ENCODE assay signal across 24 cellular contexts in the genomic region with DNA sequence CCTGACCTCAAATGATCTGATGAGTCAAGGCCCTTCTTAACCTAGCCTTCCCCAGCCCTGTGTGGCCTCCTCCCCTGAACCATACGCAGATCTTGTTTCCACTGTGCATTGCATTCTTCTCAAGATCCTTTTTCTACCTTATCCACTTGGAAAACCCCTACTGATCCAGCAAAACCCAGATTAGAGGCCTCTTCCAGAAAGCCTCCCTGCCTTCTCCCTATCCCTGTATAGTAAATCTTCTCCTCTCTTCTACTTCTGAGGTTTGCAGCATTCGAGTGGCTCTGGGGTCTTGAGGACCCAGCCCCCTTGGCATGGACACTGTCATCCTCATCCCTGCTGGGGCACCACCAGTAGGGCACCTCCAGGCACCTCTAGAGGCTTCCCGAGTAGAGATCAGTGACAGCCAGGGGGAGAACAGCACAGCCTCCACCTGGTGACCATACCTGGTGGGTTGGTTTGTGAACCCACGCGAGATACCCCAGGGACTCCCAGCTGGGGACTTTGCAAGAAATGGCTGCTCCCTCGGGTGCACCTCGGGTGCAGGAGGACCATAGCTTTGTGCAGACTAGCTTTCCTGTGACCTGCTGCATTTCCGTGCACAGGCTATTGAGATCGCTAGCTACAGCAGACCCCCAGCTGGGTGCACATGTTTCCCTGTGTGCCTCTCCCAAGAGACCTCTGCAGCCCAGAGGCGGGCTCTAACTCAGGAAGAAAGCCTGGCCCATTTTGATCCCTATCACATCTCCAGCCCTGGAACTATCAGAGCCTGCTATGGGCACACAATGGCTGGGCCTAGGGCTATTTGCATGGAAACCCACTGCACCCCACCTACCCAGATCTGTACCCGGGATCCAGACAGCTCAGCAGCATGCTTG. TPM values are rescaled to one million over a fixed set of nuclear protein-coding genes. Genes with fewer than 3 reads are reported as not detected.
DNase-seq lines count a peak whose midpoint lies in the region; ATAC-seq and TF ChIP-seq lines count a peak whose summit lies in the region.
"Had no signal": no experiment of that assay in that cellular context is flagged by ENCODE, and none has a peak within 500 bp of the region (broad histone marks: within the 10 kb centered on the region; RNA-seq: fewer than 3 reads in every experiment).

No MANE protein-coding gene starts in this region.

- H3K4ac ChIP-seq in mesendoderm (ENCODE audit: low read depth, low read length), result no peak overlapping the region

- DNase-seq in PC-9 (no peak), mesendoderm (peak; percentile 23), upper lobe of right lung (peak; percentile 40), thyroid gland (no peak), GM19240 (ENCODE audit: insufficient read length, low spot score) (no peak)
- DNase-seq: activated CD4-positive, CD25-positive, alpha-beta regulatory T cell treated with anti-CD3 and anti-CD28 coated beads, Interleukin-2, amount 50 U/mL, for 72 hours; amygdala; brain microvascular endothelial cell; COR-L47; DMS53; hippocampal formation; Kasumi-1; left colon; NCI-H1436 treated with DMSO at 0.1 percent for 48 hours; NK-92 treated with Interleukin-12 subunit alpha and Interleukin-12 subunit beta, amount 100 ng/mL, for 24 hours; right cardiac atrium; stimulated activated CD4-positive, alpha-beta T cell treated with anti-CD3 and anti-CD28 coated beads, Interleukin-1b, Interleukin-23, amount 100 ng/mL, for 48 hours; T-helper 2 cell; testis had no signal

- H4K8ac ChIP-seq in mesendoderm (ENCODE audit: low read depth, low read length), result no peak overlapping the region

- H2BK120ac ChIP-seq in mesendoderm (ENCODE audit: low read depth, low read length), result no peak overlapping the region

- H3K27me3 ChIP-seq in PC-9 (ENCODE audit: insufficient read depth, low read depth) (no peaks in the 10 kb centered on the region), mesendoderm (ENCODE audit: insufficient read depth, low read length, poor library complexity) (no peaks in the 10 kb centered on the region), upper lobe of right lung (peaks cover 23% of the 10 kb centered on the region), thyroid gland (no peaks in the 10 kb centered on the region)
- H3K27me3 ChIP-seq: testis had no signal

- H2AK5ac ChIP-seq in mesendoderm (ENCODE audit: low read length), result no peak overlapping the region

- H3K4me3 ChIP-seq in HEK293 (ENCODE audit: low read depth, low read length) (no peak overlapping the region), PC-9 (no peak overlapping the region), mesendoderm (ENCODE audit: low read length) (no peak overlapping the region), upper lobe of right lung (no peak overlapping the region), thyroid gland (replicated peaks in 1 of 3) (no peak overlapping the region)
- H3K4me3 ChIP-seq: HAP-1, testis had no signal

- peaks cover 3% of the 10 kb centered on the region; the same call in 1 of the 2 replicates for H3F3A ChIP-seq in PC-9 (ENCODE audit: insufficient read depth, low read depth)

- no peaks in the 10 kb centered on the region for H3K79me2 ChIP-seq in PC-9 (ENCODE audit: low read depth)
- H3K79me2 ChIP-seq in mesendoderm (ENCODE audit: control insufficient read depth, insufficient read depth, low read length), result no peaks in the 10 kb centered on the region

- H3K4me2 ChIP-seq in PC-9 (peak overlapping the region; percentile 46; the same call in 1 of the 2 replicates), mesendoderm (ENCODE audit: low read length) (no peak overlapping the region)

- H3K9me2 ChIP-seq in PC-9 (ENCODE audit: insufficient read depth), result no peaks in the 10 kb centered on the region

- ATAC-seq in upper lobe of right lung (no peak), HG03342 (IDR thresholded peaks at IDR 0.05; ENCODE audit: unreplicated experiment) (no peak)
- ATAC-seq: left colon, right cardiac atrium, Right ventricle myocardium inferior had no signal

- H3K27ac ChIP-seq in HEK293 (ENCODE audit: extremely low read depth, low read depth, low read length), result no peak overlapping the region
- H3K27ac ChIP-seq in PC-9, result no peak overlapping the region
- H3K27ac ChIP-seq in mesendoderm (ENCODE audit: low read depth, low read length), result peak overlapping the region; percentile 20
- no peak overlapping the region for H3K27ac ChIP-seq in upper lobe of right lung
- no peak overlapping the region for H3K27ac ChIP-seq in thyroid gland
- H3K27ac ChIP-seq: brain microvascular endothelial cell, C4-2B, testis had no signal

- no TSS peak for BruUV-seq in PC-9 (replicated peaks; lab: Mats Ljungman, UMichigan)

- no peak overlapping the region for H3K18ac ChIP-seq in mesendoderm (ENCODE audit: low read length)

- CTCF ChIA-PET in HEK293 (lab: Yijun Ruan, JAX), result interaction anchor here (0.6 to 0.7 kb wide), 3 partner anchors 639 to 1434 kb away, joined by 4 to 5 read pairs (median 4); no protein-coding TSS in a partner anchor
- CTCF ChIA-PET in PC-9 (lab: Charles Lee), result no interaction called here

- H3K4me1 ChIP-seq in HEK293 (ENCODE audit: control insufficient read depth, insufficient read depth, low read length), result no peaks in the 10 kb centered on the region; the same call in 1 of the 2 replicates
- peaks cover 19% of the 10 kb centered on the region for H3K4me1 ChIP-seq in PC-9 (replicated peaks; ENCODE audit: insufficient read depth)
- H3K4me1 ChIP-seq in mesendoderm (ENCODE audit: control insufficient read depth, low read depth, low read length), result peaks cover 11% of the 10 kb centered on the region
- H3K4me1 ChIP-seq in upper lobe of right lung, result no peaks in the 10 kb centered on the region
- H3K4me1 ChIP-seq in thyroid gland, result peaks cover 0 to 5% of the 10 kb centered on the region in 2 donors
- H3K4me1 ChIP-seq: HAP-1, testis had no signal

- no peak overlapping the region for H3K9ac ChIP-seq in mesendoderm (ENCODE audit: low read length)

- no peak overlapping the region for H2AFZ ChIP-seq in PC-9

- H3K36me3 ChIP-seq in HEK293 (ENCODE audit: control insufficient read depth in 2 of 2, insufficient read depth in 1 of 2, low read length in 2 of 2) (no peaks in the 10 kb centered on the region), PC-9 (ENCODE audit: low read depth) (no peaks in the 10 kb centered on the region), mesendoderm (ENCODE audit: control insufficient read depth, insufficient read depth, low read length) (no peaks in the 10 kb centered on the region), upper lobe of right lung (no peaks in the 10 kb centered on the region), thyroid gland (no peaks in the 10 kb centered on the region)
- H3K36me3 ChIP-seq: brain microvascular endothelial cell, HAP-1 had no signal

- POLR2A ChIA-PET in HEK293 (lab: Yijun Ruan, JAX) (no interaction called here), PC-9 (lab: Charles Lee; ENCODE audit: unreplicated experiment) (no interaction called here)

- no peak overlapping the region for H3K23ac ChIP-seq in mesendoderm (ENCODE audit: low read length)

- H2BK5ac ChIP-seq in mesendoderm (ENCODE audit: low read length), result no peak overlapping the region

- intact Hi-C loops in PC-9 (cut with micrococcal nuclease; ENCODE audit: unreplicated experiment) (no loop called here), upper lobe of right lung (cut with DNase I) (no loop called here), thyroid gland (cut with DNase I) (no loop called here)

- no peak overlapping the region for H4K5ac ChIP-seq in mesendoderm (ENCODE audit: low read length)

- H3K56ac ChIP-seq in mesendoderm (ENCODE audit: low read length), result no peak overlapping the region

- H2BK15ac ChIP-seq in mesendoderm (replicated peaks; ENCODE audit: low read depth), result no peak overlapping the region

- H3K79me1 ChIP-seq in mesendoderm (ENCODE audit: low read length), result no peaks in the 10 kb centered on the region

- TF ChIP-seq CTCF in HEK293 (tag by site-specific recombination; IDR thresholded peaks at IDR 0.05), result no peak
- TF ChIP-seq CTCF in PC-9 (conservative IDR thresholded peaks at IDR 0.05), result no peak
- no peak for TF ChIP-seq CTCF in upper lobe of right lung (IDR thresholded peaks at IDR 0.05)
- no peak for TF ChIP-seq CTCF in thyroid gland (IDR thresholded peaks at IDR 0.05)

- TF ChIP-seq POLR2A in thyroid gland (IDR thresholded peaks at IDR 0.05), result no peak

- H3K9me3 ChIP-seq in HEK293 (ENCODE audit: control insufficient read depth, insufficient read depth, low read depth, low read length), result no peaks in the 10 kb centered on the region
- no peaks in the 10 kb centered on the region for H3K9me3 ChIP-seq in PC-9 (ENCODE audit: insufficient read depth, low read depth)
- H3K9me3 ChIP-seq in upper lobe of right lung, result no peaks in the 10 kb centered on the region
- no peaks in the 10 kb centered on the region for H3K9me3 ChIP-seq in thyroid gland
- H3K9me3 ChIP-seq: HAP-1, testis had no signal

- no peaks in the 10 kb centered on the region for H4K20me1 ChIP-seq in PC-9 (ENCODE audit: insufficient read depth)

- WGBS in mesendoderm (ENCODE audit: extremely low coverage, insufficient coverage, low lambda C conversion rate), result no CpG with 5 or more reads among the region's 11 CpGs
- WGBS in thyroid gland, 2 donors, result 87 to 88% methylated on average over 9 to 10 of the region's 11 CpGs

TF ChIP-seq in HEK293, 187 proteins besides CTCF, POLR2A, EP300 and RAD21 (continues in another document):
- TF ChIP-seq ZIC2 (tag by site-specific recombination; IDR thresholded peaks at IDR 0.05) (peak; percentile 46; the same call in 1 of the 2 replicates), ZNF132 (tag by site-specific recombination; IDR thresholded peaks at IDR 0.05; ENCODE audit: borderline replicate concordance) (no peak), ZNF354C (tag by site-specific recombination; IDR thresholded peaks at IDR 0.05; ENCODE audit: borderline replicate concordance, low read depth) (no peak), GLIS1 (tag by site-specific recombination; IDR thresholded peaks at IDR 0.05) (peak; percentile 32; the same call in 1 of the 2 replicates), ZNF23 (tag by site-specific recombination; IDR thresholded peaks at IDR 0.05; ENCODE audit: borderline replicate concordance) (no peak), ZFP3 (tag by site-specific recombination; IDR thresholded peaks at IDR 0.05; ENCODE audit: low read depth) (peak; percentile 69), HOXD13 (CRISPR knock-in tag; IDR thresholded peaks at IDR 0.05; ENCODE audit: borderline replicate concordance) (no peak)
- TF ChIP-seq, protein P1, sequence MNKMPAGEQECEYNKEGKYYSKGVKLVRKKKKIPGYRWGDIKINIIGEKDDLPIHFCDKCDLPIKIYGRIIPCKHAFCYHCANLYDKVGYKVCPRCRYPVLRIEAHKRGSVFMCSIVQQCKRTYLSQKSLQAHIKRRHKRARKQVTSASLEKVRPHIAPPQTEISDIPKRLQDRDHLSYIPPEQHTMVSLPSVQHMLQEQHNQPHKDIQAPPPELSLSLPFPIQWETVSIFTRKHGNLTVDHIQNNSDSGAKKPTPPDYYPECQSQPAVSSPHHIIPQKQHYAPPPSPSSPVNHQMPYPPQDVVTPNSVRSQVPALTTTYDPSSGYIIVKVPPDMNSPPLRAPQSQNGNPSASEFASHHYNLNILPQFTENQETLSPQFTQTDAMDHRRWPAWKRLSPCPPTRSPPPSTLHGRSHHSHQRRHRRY (tag by site-specific recombination; IDR thresholded peaks at IDR 0.05), result no peak

RNA-seq across cellular contexts. Expression of a gene that starts 34.2 kb away (rescaled TPM):
- total RNA-seq in PC-9 (2021) (0.37 and 0.50 TPM in 2 replicates), upper lobe of right lung (not detected), thyroid gland (1 to 10 TPM in 1 of 4 donors, under 1 TPM in 1, not detected in 2; 0.45 to 3.0 TPM)
- polyA plus RNA-seq in mesendoderm (2013, experiment 1 of 2), result 0.07 TPM
- 0.08 TPM for polyA plus RNA-seq in mesendoderm (2013, experiment 2 of 2)
- total RNA-seq: left colon, right cardiac atrium, Right ventricle myocardium inferior had no signal

Comparison
In these comparisons a context has a peak if more than half of its experiments do, and no peak if none do; other contexts are left out.
1. DNase-seq: peak in mesendoderm (single experiment) and upper lobe of right lung (single experiment); none in PC-9 (0 of 2), thyroid gland (0 of 2) and GM19240 (single experiment).